Comparison of ENCODE assay signal across 15 cellular contexts in the genomic region with DNA sequence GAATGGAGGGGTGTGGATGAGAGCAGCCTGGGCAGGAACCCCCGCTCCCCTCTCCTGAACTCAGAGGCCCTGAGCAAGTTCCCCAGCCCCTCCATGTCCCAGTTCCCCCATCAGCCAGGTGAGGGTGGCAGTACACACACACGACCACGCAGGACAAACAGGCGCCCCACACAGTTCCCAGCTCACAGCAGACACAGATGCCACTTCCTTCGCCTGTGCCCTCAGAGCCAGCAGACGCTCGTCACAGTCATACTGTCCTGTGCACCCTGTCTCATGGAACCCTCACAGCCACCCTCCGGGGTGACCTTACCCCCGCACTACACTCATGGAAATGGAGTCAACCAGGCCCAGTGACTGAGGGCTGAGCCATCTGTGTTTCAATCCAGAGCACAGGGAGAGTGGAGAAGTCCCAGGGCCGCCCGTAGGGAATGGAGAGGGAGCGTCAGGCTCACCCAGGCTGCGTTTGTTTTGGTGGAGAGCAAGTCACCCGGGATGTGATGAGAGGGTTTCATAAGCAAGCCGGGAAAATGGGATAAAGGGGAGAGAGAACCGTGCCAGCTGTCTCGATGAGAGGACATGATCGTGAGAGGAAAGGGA. TPM values are rescaled to one million over a fixed set of nuclear protein-coding genes. Genes with fewer than 3 reads are reported as not detected.
DNase-seq lines count a peak whose midpoint lies in the region; ATAC-seq, FAIRE-seq and TF ChIP-seq lines count a peak whose summit lies in the region.
"Had no signal": no experiment of that assay in that cellular context is flagged by ENCODE, and none has a peak within 500 bp of the region (broad histone marks: within the 10 kb centered on the region; RNA-seq: fewer than 3 reads in every experiment).

No MANE protein-coding gene starts in this region.

- H3K79me2 ChIP-seq in mammary epithelial cell (ENCODE audit: insufficient read depth, low read length) (no peaks in the 10 kb centered on the region), H1 (ENCODE audit: control insufficient read depth in 1 of 2, insufficient read depth in 2 of 2, low read length in 2 of 2) (no peaks in the 10 kb centered on the region)

- H3K56ac ChIP-seq in H1 (replicated peaks; ENCODE audit: insufficient read length, low read depth, low read length): no peak overlapping the region

- no peak overlapping the region for H2BK15ac ChIP-seq in H1 (ENCODE audit: low read length)

- H3K27ac ChIP-seq in breast epithelium (peak overlapping the region; percentile 3 to 77), mammary epithelial cell (ENCODE audit: insufficient read depth, low read depth, low read length) (no peak overlapping the region), H1 (ENCODE audit: low read depth, low read length) (no peak overlapping the region), aorta (ENCODE audit: low read depth in 1 of 2, low read length in 2 of 2) (no peak overlapping the region), kidney (ENCODE audit: low read depth in 2 of 2, low read length in 2 of 2) (no peak overlapping the region), transverse colon (no peak overlapping the region)

- 0 out of 4 replicates have a peak, but pooled peaks of 1 of the 2 experiments have one; percentile 1 for TF ChIP-seq RAD21 in H1 (IDR thresholded peaks at IDR 0.05 in 1 of 2, conservative IDR thresholded peaks at IDR 0.05 in 1 of 2; ENCODE audit: low read depth in 2 of 2, low read length in 2 of 2)

- 0 out of 2 replicates have a peak overlapping the region, but pooled peaks have one; percentile 9 for H3K18ac ChIP-seq in H1 (ENCODE audit: extremely low read depth, low read length)

- POLR2A ChIA-PET in H1 (lab: Charles Lee; ENCODE audit: partially characterized antibody): interaction anchor here (1.1 to 4.5 kb wide), 2 partner anchors 31 to 47 kb away, joined by 4 to 21 read pairs; no protein-coding TSS in a partner anchor

- H2BK5ac ChIP-seq in H1 (ENCODE audit: low read depth, low read length): peak overlapping the region; percentile 83; the same call in 1 of the 2 replicates

- H2BK120ac ChIP-seq in H1 (replicated peaks; ENCODE audit: low read depth, low read length): no peak overlapping the region

- no peaks in the 10 kb centered on the region for H4K20me1 ChIP-seq in mammary epithelial cell (ENCODE audit: insufficient read depth, low read length)
- no peaks in the 10 kb centered on the region for H4K20me1 ChIP-seq in H1 (replicated peaks in 1 of 2; ENCODE audit: control insufficient read depth in 1 of 2, insufficient read depth in 2 of 2, low read length in 2 of 2)

- WGBS in mammary epithelial cell (ENCODE audit: low coverage, missing lambda C conversion rate): 89% methylated on average over 17 of the region's 18 CpGs
- 86% methylated on average over 18 of the region's 18 CpGs; no CpG with 5 or more reads in 1 of the 2 experiments for WGBS in H1 (ENCODE audit: extremely low coverage in 1 of 2, insufficient coverage in 1 of 2, insufficient read length in 1 of 2, insufficient replicate concordance in 2 of 2, low coverage in 1 of 2, low lambda C conversion rate in 2 of 2, missing lambda C conversion rate in 1 of 2), 2 experiments
- WGBS in aorta, 2 donors: 75 to 84% methylated on average over 18 of the region's 18 CpGs
- WGBS in transverse colon (ENCODE audit: low coverage in 1 of 2), 2 donors: 89% methylated on average over 18 of the region's 18 CpGs; no CpG with 5 or more reads in 1 of the 2 donors

- H3K4me1 ChIP-seq in breast epithelium (no peaks in the 10 kb centered on the region), mammary epithelial cell (ENCODE audit: insufficient read depth, low read length) (no peaks in the 10 kb centered on the region), H1 (replicated peaks in 1 of 4; ENCODE audit: control insufficient read depth in 3 of 4, insufficient read depth in 4 of 4, low read length in 3 of 4) (peaks cover 3 to 30% (median 18%) of the 10 kb centered on the region in 4 experiments), mucosa of descending colon (ENCODE audit: low read depth) (no peaks in the 10 kb centered on the region), aorta (ENCODE audit: control insufficient read depth in 1 of 2, insufficient read depth in 2 of 2, low read length in 2 of 2) (no peaks in the 10 kb centered on the region), kidney (ENCODE audit: control insufficient read depth in 1 of 2, insufficient read depth in 1 of 2, low read depth in 1 of 2, low read length in 2 of 2) (no peaks in the 10 kb centered on the region), transverse colon (no peaks in the 10 kb centered on the region)

- no peak overlapping the region for H3K4me3 ChIP-seq in breast epithelium
- H3K4me3 ChIP-seq in mammary epithelial cell (replicated peaks in 1 of 3; ENCODE audit: insufficient read depth in 1 of 3, low read depth in 2 of 3, low read length in 3 of 3): no peak overlapping the region
- 0 out of 8 replicates have a peak overlapping the region, but pooled peaks of 1 of the 4 experiments have one; percentile 40 for H3K4me3 ChIP-seq in H1 (ENCODE audit: extremely low read depth in 1 of 4, insufficient read depth in 2 of 4, low read depth in 3 of 4, low read length in 4 of 4)
- no peak overlapping the region for H3K4me3 ChIP-seq in mucosa of descending colon
- no peak overlapping the region for H3K4me3 ChIP-seq in aorta (ENCODE audit: low read length in 2 of 2)
- no peak overlapping the region for H3K4me3 ChIP-seq in kidney (ENCODE audit: low read length in 2 of 2)
- no peak overlapping the region for H3K4me3 ChIP-seq in transverse colon
- H3K4me3 ChIP-seq: coronary artery had no signal

- no peaks in the 10 kb centered on the region for H3K36me3 ChIP-seq in breast epithelium
- peaks cover 8% of the 10 kb centered on the region for H3K36me3 ChIP-seq in mammary epithelial cell (ENCODE audit: insufficient read depth, low read length)
- peaks cover 0 to 11% (median 0%) of the 10 kb centered on the region in 4 experiments; a peak in 5 of 8 replicates for H3K36me3 ChIP-seq in H1 (ENCODE audit: control insufficient read depth in 2 of 4, insufficient read depth in 4 of 4, low read length in 3 of 4)
- H3K36me3 ChIP-seq in mucosa of descending colon (ENCODE audit: low read depth): no peaks in the 10 kb centered on the region
- H3K36me3 ChIP-seq in aorta (ENCODE audit: control insufficient read depth in 1 of 2, insufficient read depth in 2 of 2, low read length in 1 of 2): no peaks in the 10 kb centered on the region
- peaks cover 11 to 20% of the 10 kb centered on the region in 2 donors for H3K36me3 ChIP-seq in kidney (ENCODE audit: control insufficient read depth in 1 of 2, insufficient read depth in 2 of 2, low read length in 2 of 2)
- H3K36me3 ChIP-seq in transverse colon: peaks cover 0 to 20% (median 10%) of the 10 kb centered on the region in 4 donors

- TF ChIP-seq POLR2A in breast epithelium (IDR thresholded peaks at IDR 0.05): no peak
- TF ChIP-seq POLR2A in H1 (IDR thresholded peaks at IDR 0.05; ENCODE audit: control extremely low read depth in 1 of 2, low read depth in 2 of 2, low read length in 2 of 2): no peak
- TF ChIP-seq POLR2A in transverse colon (IDR thresholded peaks at IDR 0.05): no peak

- ATAC-seq in mucosa of descending colon (peak; percentile 24), aorta (ENCODE audit: low FRiP score) (peak; percentile 29)

- no peak overlapping the region for H3K23ac ChIP-seq in H1 (ENCODE audit: insufficient read length)

- in situ Hi-C loops in mammary epithelial cell (cut with MboI; ENCODE audit: low sequenced_read_pairs in 2 of 2): no loop called here
- in situ Hi-C loops in transverse colon (cut with MboI; ENCODE audit: low pct_ligation_motif_present in 1 of 4, low pct_unique_long_range_greater_than_20kb in 1 of 4, low sequenced_read_pairs in 3 of 4): no loop called here

- CTCF ChIA-PET in mammary epithelial cell (lab: Charles Lee; ENCODE audit: low non-redundant PET) (no interaction called here), H1 (lab: Charles Lee; ENCODE audit: partially characterized antibody) (interaction anchor here (2.1 kb wide), 1 partner anchor 146 kb away, joined by 7 read pairs; no protein-coding TSS in a partner anchor)

- no peak overlapping the region for H3K4ac ChIP-seq in H1 (replicated peaks; ENCODE audit: insufficient read length, low read depth, low read length)

- H4K5ac ChIP-seq in H1 (ENCODE audit: insufficient read length, low read depth, low read length): no peak overlapping the region

- FAIRE-seq in H1 (lab: Jason Lieb, UNC) (no peak), kidney (lab: Jason Lieb, UNC) (no peak)
- FAIRE-seq: GM12892, GM19239 had no signal

- H3K27me3 ChIP-seq in breast epithelium (no peaks in the 10 kb centered on the region), mammary epithelial cell (ENCODE audit: insufficient read depth, low read length) (no peaks in the 10 kb centered on the region), H1 (replicated peaks in 1 of 4; ENCODE audit: control insufficient read depth in 3 of 4, extremely low read depth in 1 of 4, insufficient read depth in 3 of 4, low read length in 3 of 4) (no peaks in the 10 kb centered on the region; a peak in 2 of 7 replicates), aorta (ENCODE audit: control insufficient read depth in 1 of 2, insufficient read depth in 2 of 2, low read length in 1 of 2) (no peaks in the 10 kb centered on the region), transverse colon (no peaks in the 10 kb centered on the region)

- H3K4me2 ChIP-seq in mammary epithelial cell (ENCODE audit: insufficient read depth, low read depth, low read length): no peak overlapping the region
- H3K4me2 ChIP-seq in H1 (ENCODE audit: insufficient read depth in 1 of 2, low read depth in 2 of 2, low read length in 2 of 2): peak overlapping the region; percentile 59 to 82

- BruUV-seq in mammary epithelial cell (replicated peaks; lab: Mats Ljungman, UMichigan): no TSS peak

- dilution Hi-C loops in mammary epithelial cell (cut with HindIII; ENCODE audit: low sequenced_read_pairs): loop anchor here (5.0 kb wide), 2 partner anchors 50 to 140 kb away; no protein-coding TSS in a partner anchor

- H2AFZ ChIP-seq in mammary epithelial cell (ENCODE audit: low read depth, low read length) (no peak overlapping the region), H1 (ENCODE audit: low read length) (no peak overlapping the region)

- TF ChIP-seq EP300 in H1 (IDR thresholded peaks at IDR 0.05; ENCODE audit: borderline replicate concordance in 1 of 2, low read depth in 2 of 2, low read length in 2 of 2) (no peak), transverse colon (IDR thresholded peaks at IDR 0.05; ENCODE audit: low read depth) (no peak)

- 0 out of 2 replicates have a peak overlapping the region, but pooled peaks have one; percentile 44 for H2BK20ac ChIP-seq in H1 (ENCODE audit: low read length)

- H3K23me2 ChIP-seq in H1 (ENCODE audit: low read depth, low read length): no peaks in the 10 kb centered on the region

- H3K79me1 ChIP-seq in H1 (ENCODE audit: low read depth, low read length): 0 out of 2 replicates have a peak, but pooled peaks cover 2% of the 10 kb centered on the region

- H3K9me3 ChIP-seq in breast epithelium (no peaks in the 10 kb centered on the region), mammary epithelial cell (replicated peaks; ENCODE audit: insufficient read depth, low read length) (no peaks in the 10 kb centered on the region), H1 (ENCODE audit: insufficient read depth in 2 of 2, low read depth in 1 of 2, low read length in 1 of 2) (no peaks in the 10 kb centered on the region), mucosa of descending colon (no peaks in the 10 kb centered on the region), aorta (ENCODE audit: control insufficient read depth, low read length) (no peaks in the 10 kb centered on the region), kidney (ENCODE audit: control insufficient read depth in 1 of 2, low read length in 2 of 2) (no peaks in the 10 kb centered on the region), transverse colon (no peaks in the 10 kb centered on the region)

- peak overlapping the region; percentile 72; the same call in 1 of the 2 replicates for H2BK12ac ChIP-seq in H1 (ENCODE audit: low read depth, low read length)

- H3K9ac ChIP-seq in mammary epithelial cell (ENCODE audit: insufficient read depth, low read length) (no peak overlapping the region), H1 (replicated peaks in 1 of 4; ENCODE audit: extremely low read depth in 1 of 4, low read depth in 3 of 4, low read length in 3 of 4) (no peak overlapping the region), kidney (ENCODE audit: low read length in 2 of 2) (no peak overlapping the region)

- no peak overlapping the region for H3K14ac ChIP-seq in H1 (ENCODE audit: insufficient read length)

- intact Hi-C loops in breast epithelium (cut with DNase I; ENCODE audit: low total_unique reads) (no loop called here), mammary epithelial cell (cut with micrococcal nuclease) (no loop called here), mucosa of descending colon (cut with DNase I, micrococcal nuclease) (no loop called here), aorta (cut with DNase I) (no loop called here), kidney (cut with DNase I) (no loop called here), transverse colon (cut with DNase I; ENCODE audit: low total_unique reads) (no loop called here)

- H2AK5ac ChIP-seq in H1 (ENCODE audit: low read depth, low read length): 0 out of 2 replicates have a peak overlapping the region, but pooled peaks have one; percentile 48

- H4K91ac ChIP-seq in H1 (replicated peaks; ENCODE audit: insufficient read length, low read length): peak overlapping the region; percentile 16

- DNase-seq in breast epithelium (ENCODE audit: low spot score in 2 of 2) (no peak), mammary epithelial cell (no peak), H1 (ENCODE audit: low read depth in 1 of 2, low spot score in 2 of 2) (no peak), mucosa of descending colon (no peak), aorta (no peak), kidney (no peak), NCI-H69 (lab: John Stamatoyannopoulos, UW) (no peak), transverse colon (no peak)
- DNase-seq: KBM-7; NCI-H2029 treated with DMSO at 0.1 percent for 48 hours; NK-92 treated with Interleukin-12 subunit alpha and Interleukin-12 subunit beta, amount 100 ng/mL, for 24 hours; nucleus accumbens had no signal

- no peak overlapping the region; the same call in 1 of the 2 replicates for H4K8ac ChIP-seq in H1 (ENCODE audit: extremely low read depth, insufficient read depth, low read length)

- TF ChIP-seq CTCF in breast epithelium (IDR thresholded peaks at IDR 0.05): no peak
- TF ChIP-seq CTCF in mammary epithelial cell (conservative IDR thresholded peaks at IDR 0.05 in 1 of 2, IDR thresholded peaks at IDR 0.05 in 1 of 2; ENCODE audit: extremely low read depth in 1 of 2, insufficient read depth in 1 of 2, low read depth in 1 of 2, low read length in 2 of 2): no peak
- no peak for TF ChIP-seq CTCF in H1 (IDR thresholded peaks at IDR 0.05; ENCODE audit: control extremely low read depth in 1 of 3, insufficient read depth in 1 of 3, low read depth in 1 of 3, low read length in 3 of 3)
- no peak for TF ChIP-seq CTCF in mucosa of descending colon (IDR thresholded peaks at IDR 0.05)
- TF ChIP-seq CTCF in kidney (IDR thresholded peaks at IDR 0.05; ENCODE audit: borderline replicate concordance, extremely low read depth, insufficient read depth): no peak
- TF ChIP-seq CTCF in transverse colon (IDR thresholded peaks at IDR 0.05): no peak

RNA-seq across cellular contexts. Expression of gene DYNC1H1, which starts 47.5 kb away (rescaled TPM):
- total RNA-seq in breast epithelium (100 to 1,000 TPM; 355 to 424 (median 391) TPM), mammary epithelial cell (100 to 1,000 TPM; 557 to 626 TPM), mucosa of descending colon (100 to 1,000 TPM; 403 to 547 (median 409) TPM), aorta (100 to 1,000 TPM; 451 to 481 TPM), kidney (390 TPM), transverse colon (100 to 1,000 TPM; 471 to 647 (median 482) TPM)
- polyA plus RNA-seq in mammary epithelial cell (144 TPM), H1 (2011; rRNA removed) (238 and 257 TPM in 2 replicates), aorta (100 to 1,000 TPM in 1 of 2 donors, 10 to 100 TPM in 1; 26.5 to 151 TPM), kidney (ENCODE audit: insufficient read depth, low read depth, low replicate concordance) (132 TPM)
- 733 TPM for polyA minus RNA-seq in mammary epithelial cell
- total RNA-seq in H1 (2021; fragmentation: NEBNext Ultra II Directional; extraction: Animal tissue kit (Norgen Biotek cat#: 25700)): 364 and 387 TPM in 2 replicates
- 174 TPM for polyA plus RNA-seq in H1 (2011; cell fraction: cytosol; rRNA removed)
- 905 TPM for polyA plus RNA-seq in H1 (2011; cell fraction: nucleus; rRNA removed)
- 300 to 369 TPM (median 332 TPM) in 4 replicates for polyA plus RNA-seq in H1 (2012, experiment 1 of 2)
- 34.8 TPM for polyA plus RNA-seq in H1 (2012, experiment 2 of 2)
- polyA plus RNA-seq in H1 (2013, experiment 1 of 2): 163 TPM
- 123 TPM for polyA plus RNA-seq in H1 (2013, experiment 2 of 2)
- 489 and 721 TPM in 2 replicates for polyA minus RNA-seq in H1 (2011; rRNA and poly(A)+ RNA removed)
- polyA minus RNA-seq in H1 (2011; cell fraction: cytosol; rRNA and poly(A)+ RNA removed): 350 TPM
- 569 TPM for polyA minus RNA-seq in H1 (2011; cell fraction: nucleus; rRNA and poly(A)+ RNA removed)

Comparison
In these comparisons a context has a peak if more than half of its experiments do, and no peak if none do; other contexts are left out.
1. H3K27ac ChIP-seq: peak in breast epithelium (2 of 2); none in mammary epithelial cell (single experiment), H1 (single experiment), aorta (0 of 2), kidney (0 of 2) and transverse colon (0 of 4).